ENCODE assay signal across 7 cellular contexts in genomic region chr5:126656397-126657007, GRCh38. TPM values are rescaled to one million over a fixed set of nuclear protein-coding genes. Genes with fewer than 3 reads are reported as not detected.
A peak's percentile ranks its signal among the peaks of the same experiment; 100 is the strongest.
DNase-seq lines count a peak whose midpoint lies in the region; ATAC-seq and TF ChIP-seq lines count a peak whose summit lies in the region.

No MANE protein-coding gene starts in this region.

- H3K9me3 ChIP-seq in PC-3 (ENCODE audit: low read length) = no peaks in the 10 kb centered on the region
- no peaks in the 10 kb centered on the region for H3K9me3 ChIP-seq in naive thymus-derived CD4-positive, alpha-beta T cell (ENCODE audit: control insufficient read depth in 2 of 3, low read length in 3 of 3)

- H3K27ac ChIP-seq in GM23338 (ENCODE audit: low read depth) (no peak overlapping the region), PC-3 (ENCODE audit: low read length) (no peak overlapping the region)
- H3K27ac ChIP-seq in naive thymus-derived CD4-positive, alpha-beta T cell (ENCODE audit: low read depth, low read length) = no peak overlapping the region

- peak; percentile 82 for TF ChIP-seq CTCF in Calu3 (IDR thresholded peaks at IDR 0.05; ENCODE audit: unreplicated experiment)
- TF ChIP-seq CTCF in GM23338 (conservative IDR thresholded peaks at IDR 0.05; ENCODE audit: low read depth in 2 of 2) = peak; percentile 92 to 100
- TF ChIP-seq CTCF in PC-3 (conservative IDR thresholded peaks at IDR 0.05; ENCODE audit: low read depth, low read length) = peak; percentile 82

- CTCF ChIA-PET in Calu3 (lab: Charles Lee) = interaction anchor here (0.7 kb wide), 2 partner anchors 12 to 146 kb away, joined by 3 to 5 read pairs; no protein-coding TSS in a partner anchor
- CTCF ChIA-PET in PC-3 (lab: Charles Lee) = no interaction called here
- CTCF ChIA-PET in naive thymus-derived CD4-positive, alpha-beta T cell (lab: Charles Lee) = interaction anchor here (3.2 kb wide), 1 partner anchor 122 kb away, joined by 16 read pairs; no protein-coding TSS in a partner anchor

- no peaks in the 10 kb centered on the region for H3K9me2 ChIP-seq in GM23338 (ENCODE audit: insufficient read depth)
- no peaks in the 10 kb centered on the region for H3K9me2 ChIP-seq in PC-3 (replicated peaks; ENCODE audit: low read length)

- DNase-seq in Calu3 (peak; percentile 13), GM23338 (ENCODE audit: low spot score) (peak; percentile 83), PC-3 (peak; percentile 48)
- DNase-seq in effector memory CD8-positive, alpha-beta T cell = peak; percentile 7 to 9 (median 9)
- DNase-seq in naive thymus-derived CD4-positive, alpha-beta T cell = peak in 5 of 9 donors; percentile 13 to 27 (median 24)

- no peak overlapping the region for H3K4me3 Mint-ChIP-seq in Calu3 (ENCODE audit: low read depth, unreplicated experiment)
- H3K4me3 Mint-ChIP-seq in GM23338 = no peak overlapping the region
- no peak overlapping the region for H3K4me3 Mint-ChIP-seq in effector memory CD8-positive, alpha-beta T cell
- no peak overlapping the region for H3K4me3 Mint-ChIP-seq in naive thymus-derived CD4-positive, alpha-beta T cell

- no peak overlapping the region for H3K9ac ChIP-seq in PC-3 (ENCODE audit: low read length)

- H3K4me1 Mint-ChIP-seq in Calu3 (ENCODE audit: low read depth, unreplicated experiment) (no peaks in the 10 kb centered on the region), GM23338 (peaks cover 8% of the 10 kb centered on the region)
- no peaks in the 10 kb centered on the region for H3K4me1 Mint-ChIP-seq in effector memory CD8-positive, alpha-beta T cell (ENCODE audit: low read depth in 2 of 2)
- H3K4me1 Mint-ChIP-seq in naive thymus-derived CD4-positive, alpha-beta T cell = peaks cover 0 to 8% (median 0%) of the 10 kb centered on the region in 7 donors

- no peaks in the 10 kb centered on the region for H3K36me3 Mint-ChIP-seq in Calu3 (ENCODE audit: insufficient read depth, unreplicated experiment)
- H3K36me3 Mint-ChIP-seq in GM23338 (ENCODE audit: low read depth) = no peaks in the 10 kb centered on the region
- H3K36me3 Mint-ChIP-seq in effector memory CD8-positive, alpha-beta T cell (ENCODE audit: insufficient read depth) = peaks cover 3% of the 10 kb centered on the region
- H3K36me3 Mint-ChIP-seq in naive thymus-derived CD4-positive, alpha-beta T cell = no peaks in the 10 kb centered on the region

- H4K20me1 ChIP-seq in GM23338 (replicated peaks; ENCODE audit: insufficient read depth) = no peaks in the 10 kb centered on the region
- no peaks in the 10 kb centered on the region for H4K20me1 ChIP-seq in PC-3 (ENCODE audit: low read length)

- H3K27ac Mint-ChIP-seq in Calu3 (ENCODE audit: unreplicated experiment) = no peak overlapping the region
- H3K27ac Mint-ChIP-seq in GM23338 = no peak overlapping the region
- no peak overlapping the region for H3K27ac Mint-ChIP-seq in effector memory CD8-positive, alpha-beta T cell
- no peak overlapping the region for H3K27ac Mint-ChIP-seq in naive thymus-derived CD4-positive, alpha-beta T cell

- ATAC-seq in GM23338 = no peak; the same call in 2 of the 3 replicates
- ATAC-seq in PC-3 = no peak
- no peak for ATAC-seq in effector memory CD8-positive, alpha-beta T cell (replicated peaks)
- no peak for ATAC-seq in naive thymus-derived CD4-positive, alpha-beta T cell
- no peak for ATAC-seq in GM21825 (IDR thresholded peaks at IDR 0.05; ENCODE audit: unreplicated experiment)
- ATAC-seq in HG03439 (IDR thresholded peaks at IDR 0.05; ENCODE audit: unreplicated experiment) = no peak

- H3K4me2 ChIP-seq in GM23338 = no peak overlapping the region
- no peak overlapping the region for H3K4me2 ChIP-seq in PC-3 (ENCODE audit: low read length)

- H3K4me3 ChIP-seq in GM23338 (no peak overlapping the region), PC-3 (ENCODE audit: low read length) (no peak overlapping the region)
- H3K4me3 ChIP-seq in naive thymus-derived CD4-positive, alpha-beta T cell (ENCODE audit: low read length) = no peak overlapping the region

- BruUV-seq in Calu3 (replicated peaks; lab: Mats Ljungman, UMichigan) = no TSS peak
- BruUV-seq in PC-3 (replicated peaks; lab: Mats Ljungman, UMichigan) = no TSS peak

- H3K27me3 Mint-ChIP-seq in Calu3 (ENCODE audit: unreplicated experiment) (no peaks in the 10 kb centered on the region), GM23338 (ENCODE audit: insufficient read depth, low read depth, poor library complexity) (no peaks in the 10 kb centered on the region)
- no peaks in the 10 kb centered on the region for H3K27me3 Mint-ChIP-seq in effector memory CD8-positive, alpha-beta T cell
- peaks cover 0 to 9% (median 0%) of the 10 kb centered on the region in 5 donors for H3K27me3 Mint-ChIP-seq in naive thymus-derived CD4-positive, alpha-beta T cell

- H3K79me2 ChIP-seq in GM23338 (replicated peaks; ENCODE audit: insufficient read depth) = no peaks in the 10 kb centered on the region
- no peaks in the 10 kb centered on the region for H3K79me2 ChIP-seq in PC-3 (ENCODE audit: low read length)

- H2AFZ ChIP-seq in GM23338 (no peak overlapping the region), PC-3 (ENCODE audit: low read length) (no peak overlapping the region)

- intact Hi-C loops in Calu3 (cut with micrococcal nuclease; ENCODE audit: unreplicated experiment) (loop anchor here (2.0 to 10.0 kb wide), 5 partner anchors 126 to 836 kb away; partner anchors contain the start of gene MEGF10), PC-3 (cut with micrococcal nuclease) (loop anchor here (1.0 to 5.0 kb wide), 4 partner anchors 124 to 836 kb away; no protein-coding TSS in a partner anchor)
- intact Hi-C loops in naive thymus-derived CD4-positive, alpha-beta T cell (cut with micrococcal nuclease) = loop anchor here (1.0 to 2.0 kb wide), 9 partner anchors 20 to 837 kb away; no protein-coding TSS in a partner anchor

- H3K4me1 ChIP-seq in GM23338 (ENCODE audit: insufficient read depth) = peaks cover 4% of the 10 kb centered on the region; the same call in 1 of the 2 replicates
- no peaks in the 10 kb centered on the region for H3K4me1 ChIP-seq in PC-3 (ENCODE audit: insufficient read depth, low read length)
- no peaks in the 10 kb centered on the region for H3K4me1 ChIP-seq in naive thymus-derived CD4-positive, alpha-beta T cell (ENCODE audit: control insufficient read depth in 2 of 2, insufficient read depth in 2 of 2, low read length in 2 of 2)

- H3F3A ChIP-seq in GM23338 (replicated peaks; ENCODE audit: low read depth) = no peaks in the 10 kb centered on the region
- H3F3A ChIP-seq in PC-3 (ENCODE audit: low read length, unreplicated experiment) = no peaks in the 10 kb centered on the region

- H3K27me3 ChIP-seq in GM23338 (ENCODE audit: insufficient read depth) (no peaks in the 10 kb centered on the region), PC-3 (ENCODE audit: low read length) (no peaks in the 10 kb centered on the region)
- no peaks in the 10 kb centered on the region for H3K27me3 ChIP-seq in naive thymus-derived CD4-positive, alpha-beta T cell (ENCODE audit: control insufficient read depth in 2 of 2, insufficient read depth in 2 of 2, low read length in 2 of 2)

- no peaks in the 10 kb centered on the region for H3K36me3 ChIP-seq in GM23338 (ENCODE audit: insufficient read depth)
- H3K36me3 ChIP-seq in PC-3 (ENCODE audit: low read depth, low read length) = no peaks in the 10 kb centered on the region
- no peaks in the 10 kb centered on the region for H3K36me3 ChIP-seq in naive thymus-derived CD4-positive, alpha-beta T cell (ENCODE audit: control insufficient read depth in 2 of 3, insufficient read depth in 3 of 3, low read length in 3 of 3)

- H3K9me3 Mint-ChIP-seq in Calu3 (ENCODE audit: low read depth, unreplicated experiment) = no peaks in the 10 kb centered on the region
- H3K9me3 Mint-ChIP-seq in GM23338 = no peaks in the 10 kb centered on the region
- no peaks in the 10 kb centered on the region for H3K9me3 Mint-ChIP-seq in effector memory CD8-positive, alpha-beta T cell
- H3K9me3 Mint-ChIP-seq in naive thymus-derived CD4-positive, alpha-beta T cell = no peaks in the 10 kb centered on the region

- POLR2A ChIA-PET in PC-3 (lab: Charles Lee; ENCODE audit: unreplicated experiment) = no interaction called here
- POLR2A ChIA-PET in naive thymus-derived CD4-positive, alpha-beta T cell (lab: Charles Lee) = no interaction called here

RNA-seq across cellular contexts. Expression of gene PHAX, which starts 55.8 kb away (rescaled TPM):
- 60.2 and 63.6 TPM in 2 replicates for total RNA-seq in Calu3 (2022)
- total RNA-seq in GM23338 (2014; rRNA removed; shearing (Covaris generic)) = 75.9 and 81.4 TPM in 2 replicates
- polyA plus RNA-seq in GM23338 (2016; fragmentation: Nextera tagmentation; extraction: Ambion mirVana) = 104 and 140 TPM in 2 replicates
- 34.4 and 40.3 TPM in 2 replicates for total RNA-seq in PC-3 (2014; rRNA removed)
- total RNA-seq in naive thymus-derived CD4-positive, alpha-beta T cell = 10 to 100 TPM; 14.5 to 40.9 (median 35.4) TPM
- polyA plus RNA-seq in naive thymus-derived CD4-positive, alpha-beta T cell = 100 to 1,000 TPM in 1 of 2 donors, 10 to 100 TPM in 1; 80.5 to 116 TPM

Comparison
In these comparisons a context has a peak if more than half of its experiments do, and no peak if none do; other contexts are left out.
1. DNase-seq: peak in every context shown above with its lines; median percentile 83 in GM23338; 48 in PC-3; 24 in naive thymus-derived CD4-positive, alpha-beta T cell; 13 in Calu3; 9 in effector memory CD8-positive, alpha-beta T cell.